In genomic region chr17:48841395-48841831, GRCh38 we compare ENCODE assay signal across 8 cellular contexts. TPM values are rescaled to one million over a fixed set of nuclear protein-coding genes. Genes with fewer than 3 reads are reported as not detected.
DNase-seq lines count a peak whose midpoint lies in the region; ATAC-seq and TF ChIP-seq lines count a peak whose summit lies in the region.

No MANE protein-coding gene starts in this region.

- H3K9me3 ChIP-seq in Peyer's patch, result no peaks in the 10 kb centered on the region

- TF ChIP-seq CTCF in Peyer's patch (IDR thresholded peaks at IDR 0.05) (no peak), coronary artery (IDR thresholded peaks at IDR 0.05) (no peak)

- no peaks in the 10 kb centered on the region for H3K27me3 ChIP-seq in Peyer's patch

- peak in 1 of 2 donors; percentile 16 for TF ChIP-seq POLR2A in Peyer's patch (IDR thresholded peaks at IDR 0.05)

- peak overlapping the region; percentile 5 to 42 (median 16) for H3K4me3 ChIP-seq in Peyer's patch
- H3K4me3 ChIP-seq in coronary artery, result peak overlapping the region; percentile 69

- H3K4me1 ChIP-seq in Peyer's patch, result peaks cover 7 to 61% (median 19%) of the 10 kb centered on the region in 4 donors

- peak; percentile 63 for DNase-seq in activated CD8-positive, alpha-beta memory T cell treated with anti-CD3 and anti-CD28 coated beads for 24 hours
- no peak for DNase-seq in activated CD8-positive, alpha-beta memory T cell treated with anti-CD3 and anti-CD28 coated beads, Interleukin-2, amount 50 U/mL, for 48 hours
- peak in 2 of 3 donors; percentile 54 to 58 for DNase-seq in Peyer's patch
- DNase-seq in coronary artery (ENCODE audit: low spot score), result no peak
- peak; percentile 28 for DNase-seq in mucosa of gallbladder (ENCODE audit: low spot score)
- no peak for DNase-seq in DMS153 (lab: John Stamatoyannopoulos, UW)
- DNase-seq in DMS53 (lab: John Stamatoyannopoulos, UW), result no peak

- H3K27ac ChIP-seq in Peyer's patch (peak overlapping the region; percentile 73 to 91 (median 80)), coronary artery (peak overlapping the region; percentile 86 to 96)

- ATAC-seq in HG02840 (IDR thresholded peaks at IDR 0.05; ENCODE audit: low FRiP score, unreplicated experiment), result peak; percentile 77

- peaks cover 0 to 40% (median 0%) of the 10 kb centered on the region in 3 donors for H3K36me3 ChIP-seq in Peyer's patch

RNA-seq across cellular contexts. Expression of gene CALCOCO2, which starts 10.6 kb away (rescaled TPM):
- total RNA-seq in Peyer's patch (100 to 1,000 TPM; 124 to 334 (median 163) TPM), mucosa of gallbladder (163 TPM)

RNA-seq across cellular contexts. Expression of gene TTLL6, which starts 24.4 kb away (rescaled TPM):
- total RNA-seq in Peyer's patch (1 to 10 TPM in 3 of 4 donors, not detected in 1; 1.1 to 7.5 (median 1.5) TPM), mucosa of gallbladder (5.1 TPM)

RNA-seq across cellular contexts. Expression of gene ATP5MC1, which starts 51.2 kb away (rescaled TPM):
- total RNA-seq in Peyer's patch (100 to 1,000 TPM in 3 of 4 donors, 10 to 100 TPM in 1; 56.1 to 126 (median 109) TPM), mucosa of gallbladder (69.5 TPM)

Comparison
In these comparisons a context has a peak if more than half of its experiments do, and no peak if none do; other contexts are left out.
1. DNase-seq: peak in activated CD8-positive, alpha-beta memory T cell treated with anti-CD3 and anti-CD28 coated beads for 24 hours (single experiment), Peyer's patch (2 of 3) and mucosa of gallbladder (single experiment); none in activated CD8-positive, alpha-beta memory T cell treated with anti-CD3 and anti-CD28 coated beads, Interleukin-2, amount 50 U/mL, for 48 hours (single experiment), coronary artery (single experiment), DMS153 (single experiment) and DMS53 (single experiment).